Comparison of ENCODE assay signal across 16 cellular contexts in genomic region chr10:105597297-105597696, GRCh38.
A peak's percentile ranks its signal among the peaks of the same experiment; 100 is the strongest.
DNase-seq lines count a peak whose midpoint lies in the region; ATAC-seq and TF ChIP-seq lines count a peak whose summit lies in the region.
"Had no signal": no experiment of that assay in that cellular context is flagged by ENCODE, and none has a peak within 500 bp of the region (broad histone marks: within the 10 kb centered on the region; RNA-seq: fewer than 3 reads in every experiment).

No MANE protein-coding gene starts in this region.

- H3K9me3 ChIP-seq in breast epithelium = no peaks in the 10 kb centered on the region
- H3K9me3 ChIP-seq in mucosa of descending colon = no peaks in the 10 kb centered on the region

- no peaks in the 10 kb centered on the region for H3K4me1 Mint-ChIP-seq in MCF 10A (ENCODE audit: insufficient read depth, unreplicated experiment)
- H3K4me1 Mint-ChIP-seq: B cell had no signal

- H3K27ac Mint-ChIP-seq in MCF 10A (ENCODE audit: low read depth, unreplicated experiment) = no peak overlapping the region
- H3K27ac Mint-ChIP-seq: B cell; CD4-positive, alpha-beta T cell had no signal

- no peaks in the 10 kb centered on the region for H3K27me3 Mint-ChIP-seq in MCF 10A (ENCODE audit: insufficient read depth, unreplicated experiment)
- H3K27me3 Mint-ChIP-seq: B cell; CD4-positive, alpha-beta T cell had no signal

- no peaks in the 10 kb centered on the region for H3K27me3 ChIP-seq in breast epithelium

- no peaks in the 10 kb centered on the region for H3K36me3 Mint-ChIP-seq in MCF 10A (ENCODE audit: insufficient read depth, unreplicated experiment)

- no peaks in the 10 kb centered on the region for H3K36me3 ChIP-seq in breast epithelium
- no peaks in the 10 kb centered on the region for H3K36me3 ChIP-seq in mucosa of descending colon (ENCODE audit: low read depth)

- CTCF ChIA-PET in MCF 10A (lab: Yijun Ruan, JAX) = no interaction called here

- peaks cover 8% of the 10 kb centered on the region for H3K9me3 Mint-ChIP-seq in MCF 10A (ENCODE audit: unreplicated experiment)

- DNase-seq in MCF 10A (ENCODE audit: unreplicated experiment) (peak; percentile 8), breast epithelium (ENCODE audit: low spot score in 2 of 2) (no peak), NCI-H748 treated with DMSO at 0.1 percent for 48 hours (lab: John Stamatoyannopoulos, UW) (peak; percentile 0), mucosa of descending colon (no peak), AG08396 (ENCODE audit: low spot score) (no peak), posterior cingulate gyrus (no peak)
- no peak for DNase-seq in stimulated activated CD4-positive, alpha-beta T cell treated with anti-CD3 and anti-CD28 coated beads, Interleukin-2, amount 100 ng/mL, for 24 hours
- DNase-seq: ACHN; C1 segment of cervical spinal cord; Calu3; CD4-positive, alpha-beta T cell; DMS 273 treated with DMSO at 0.1 percent for 48 hours; DMS79; GM23248 had no signal

- H3K4me1 ChIP-seq in breast epithelium (no peaks in the 10 kb centered on the region), mucosa of descending colon (ENCODE audit: low read depth) (no peaks in the 10 kb centered on the region)

- no peak overlapping the region for H3K27ac ChIP-seq in breast epithelium
- H3K27ac ChIP-seq: GM23248 had no signal

- TF ChIP-seq CTCF in MCF 10A (IDR thresholded peaks at IDR 0.05; ENCODE audit: unreplicated experiment) (no peak), breast epithelium (IDR thresholded peaks at IDR 0.05) (no peak), mucosa of descending colon (IDR thresholded peaks at IDR 0.05) (no peak)

- POLR2A ChIA-PET in MCF 10A (lab: Yijun Ruan, JAX) = no interaction called here

- intact Hi-C loops in MCF 10A (cut with micrococcal nuclease) = no loop called here
- intact Hi-C loops in breast epithelium (cut with DNase I; ENCODE audit: low total_unique reads) = no loop called here
- intact Hi-C loops in mucosa of descending colon (cut with DNase I, micrococcal nuclease) = no loop called here
- intact Hi-C loops in posterior cingulate gyrus (cut with DNase I) = no loop called here

- peak; percentile 81 for ATAC-seq in mucosa of descending colon
- ATAC-seq: HCT116 had no signal

- TF ChIP-seq POLR2A in breast epithelium (IDR thresholded peaks at IDR 0.05) = no peak

- no peak overlapping the region for H3K4me3 ChIP-seq in breast epithelium
- no peak overlapping the region for H3K4me3 ChIP-seq in mucosa of descending colon
- H3K4me3 ChIP-seq: GM23248 had no signal

- no peak overlapping the region for H3K4me3 Mint-ChIP-seq in MCF 10A (ENCODE audit: unreplicated experiment)
- H3K4me3 Mint-ChIP-seq: B cell; CD4-positive, alpha-beta T cell had no signal

- BruUV-seq in MCF 10A (replicated peaks; lab: Mats Ljungman, UMichigan) = no TSS peak

Comparison
In these comparisons a context has a peak if more than half of its experiments do, and no peak if none do; other contexts are left out.
1. DNase-seq: peak in MCF 10A (single experiment) and NCI-H748 treated with DMSO at 0.1 percent for 48 hours (single experiment); none in breast epithelium (0 of 2), mucosa of descending colon (0 of 3), stimulated activated CD4-positive, alpha-beta T cell treated with anti-CD3 and anti-CD28 coated beads, Interleukin-2, amount 100 ng/mL, for 24 hours (0 of 2), AG08396 (single experiment) and posterior cingulate gyrus (0 of 10).